Comparison of ENCODE assay signal across 8 cellular contexts in genomic region chr5:34486160-34486765, GRCh38.
DNase-seq lines count a peak whose midpoint lies in the region; ATAC-seq and TF ChIP-seq lines count a peak whose summit lies in the region.

No MANE protein-coding gene starts in this region.

- H3K27me3 ChIP-seq in CD8-positive, alpha-beta memory T cell (ENCODE audit: insufficient read depth, low read length, poor library complexity, severe bottlenecking), result peaks cover 3% of the 10 kb centered on the region
- H3K27me3 ChIP-seq in GM23338 (ENCODE audit: insufficient read depth) (no peaks in the 10 kb centered on the region), smooth muscle cell (ENCODE audit: low read depth) (no peaks in the 10 kb centered on the region)

- CTCF ChIA-PET in CD8-positive, alpha-beta memory T cell (lab: Charles Lee), result interaction anchor here (1.1 to 2.3 kb wide), 6 partner anchors 9 to 412 kb away, joined by 3 to 13 read pairs (median 4); no protein-coding TSS in a partner anchor

- H3K9me3 ChIP-seq in CD8-positive, alpha-beta memory T cell (ENCODE audit: low read length), result no peaks in the 10 kb centered on the region
- H3K9me3 ChIP-seq in smooth muscle cell (replicated peaks; ENCODE audit: low read depth), result no peaks in the 10 kb centered on the region

- H2AFZ ChIP-seq in GM23338 (no peak overlapping the region), smooth muscle cell (ENCODE audit: low read depth) (peak overlapping the region; percentile 73)

- no peak overlapping the region for H3K4me3 ChIP-seq in CD8-positive, alpha-beta memory T cell (ENCODE audit: low read length)
- H3K4me3 ChIP-seq in GM23338 (no peak overlapping the region), astrocyte of the spinal cord (ENCODE audit: low read depth, low read length) (no peak overlapping the region), smooth muscle cell (no peak overlapping the region)

- H3K4me3 Mint-ChIP-seq in CD8-positive, alpha-beta memory T cell, result no peak overlapping the region
- no peak overlapping the region for H3K4me3 Mint-ChIP-seq in GM23338

- 21% methylated on average over 14 of the region's 14 CpGs for WGBS in smooth muscle cell (ENCODE audit: low lambda C conversion rate)

- peak; percentile 21 to 69 (median 27) for DNase-seq in CD8-positive, alpha-beta memory T cell
- DNase-seq in GM23338 (ENCODE audit: low spot score), result peak; percentile 98
- peak; percentile 91 for DNase-seq in NCI-H2029 (lab: John Stamatoyannopoulos, UW)
- DNase-seq in T-helper 9 cell, result peak; percentile 61
- DNase-seq in astrocyte of the spinal cord (ENCODE audit: low read depth, low spot score), result peak; percentile 88
- DNase-seq in iPS DF 19.7 (ENCODE audit: low read depth, low spot score), result peak; percentile 63
- peak; percentile 44 for DNase-seq in smooth muscle cell (lab: John Stamatoyannopoulos, UW; ENCODE audit: unreplicated experiment)

- no peak overlapping the region for H3K4me2 ChIP-seq in GM23338
- peak overlapping the region; percentile 19 for H3K4me2 ChIP-seq in smooth muscle cell

- H3K36me3 Mint-ChIP-seq in CD8-positive, alpha-beta memory T cell, result no peaks in the 10 kb centered on the region
- H3K36me3 Mint-ChIP-seq in GM23338 (ENCODE audit: low read depth), result peaks cover 14% of the 10 kb centered on the region; the same call in 2 of the 3 replicates

- peak overlapping the region in 1 of 8 donors; percentile 9 for H3K27ac Mint-ChIP-seq in CD8-positive, alpha-beta memory T cell
- no peak overlapping the region for H3K27ac Mint-ChIP-seq in GM23338

- H4K20me1 ChIP-seq in GM23338 (replicated peaks; ENCODE audit: insufficient read depth) (no peaks in the 10 kb centered on the region), smooth muscle cell (ENCODE audit: low read depth) (no peaks in the 10 kb centered on the region)

- H3F3A ChIP-seq in GM23338 (replicated peaks; ENCODE audit: low read depth) (no peaks in the 10 kb centered on the region), smooth muscle cell (ENCODE audit: low read depth) (peaks cover 17% of the 10 kb centered on the region)

- peaks cover 8 to 34% of the 10 kb centered on the region in 2 donors for H3K27me3 Mint-ChIP-seq in CD8-positive, alpha-beta memory T cell
- H3K27me3 Mint-ChIP-seq in GM23338 (ENCODE audit: insufficient read depth, low read depth, poor library complexity), result peaks cover 1% of the 10 kb centered on the region

- H3K36me3 ChIP-seq in CD8-positive, alpha-beta memory T cell (ENCODE audit: insufficient read depth, low read length), result no peaks in the 10 kb centered on the region
- H3K36me3 ChIP-seq in GM23338 (ENCODE audit: insufficient read depth) (no peaks in the 10 kb centered on the region; the same call in 1 of the 2 replicates), smooth muscle cell (ENCODE audit: low read depth) (no peaks in the 10 kb centered on the region)

- peaks cover 2 to 5% (median 4%) of the 10 kb centered on the region in 3 donors for H3K4me1 Mint-ChIP-seq in CD8-positive, alpha-beta memory T cell
- peaks cover 38% of the 10 kb centered on the region for H3K4me1 Mint-ChIP-seq in GM23338

- no peak overlapping the region for H3K27ac ChIP-seq in CD8-positive, alpha-beta memory T cell (ENCODE audit: low read depth, low read length)
- H3K27ac ChIP-seq in GM23338 (ENCODE audit: low read depth) (no peak overlapping the region), smooth muscle cell (ENCODE audit: low read depth) (peak overlapping the region; percentile 73)

- H3K9me2 ChIP-seq in GM23338 (ENCODE audit: insufficient read depth), result no peaks in the 10 kb centered on the region

- peak; percentile 94 to 97 for TF ChIP-seq CTCF in GM23338 (conservative IDR thresholded peaks at IDR 0.05; ENCODE audit: low read depth in 2 of 2)
- TF ChIP-seq CTCF in astrocyte of the spinal cord (IDR thresholded peaks at IDR 0.05; ENCODE audit: low read depth, low read length), result peak; percentile 74
- peak; percentile 86 for TF ChIP-seq CTCF in smooth muscle cell (IDR thresholded peaks at IDR 0.05; ENCODE audit: borderline replicate concordance, insufficient read depth, poor library complexity, severe bottlenecking)

- no peaks in the 10 kb centered on the region for H3K4me1 ChIP-seq in CD8-positive, alpha-beta memory T cell (ENCODE audit: insufficient read depth, low read length)
- H3K4me1 ChIP-seq in GM23338 (ENCODE audit: insufficient read depth) (peaks cover 32% of the 10 kb centered on the region), smooth muscle cell (ENCODE audit: low read depth) (peaks cover 38% of the 10 kb centered on the region)

- H3K9me3 Mint-ChIP-seq in CD8-positive, alpha-beta memory T cell, result peaks cover 0 to 2% (median 0%) of the 10 kb centered on the region in 5 donors
- H3K9me3 Mint-ChIP-seq in GM23338, result peaks cover 20% of the 10 kb centered on the region

- ATAC-seq in GM23338 (peak; percentile 54), GM21576 (IDR thresholded peaks at IDR 0.05; ENCODE audit: unreplicated experiment) (no peak)

- H3K79me2 ChIP-seq in GM23338 (replicated peaks; ENCODE audit: insufficient read depth) (no peaks in the 10 kb centered on the region), smooth muscle cell (ENCODE audit: low read depth) (no peaks in the 10 kb centered on the region)

- in situ Hi-C loops in astrocyte of the spinal cord (cut with HindIII; ENCODE audit: low sequenced_read_pairs), result no loop called here

- H3K9ac ChIP-seq in smooth muscle cell (ENCODE audit: low read depth), result no peak overlapping the region

- POLR2A ChIA-PET in CD8-positive, alpha-beta memory T cell (lab: Charles Lee), result no interaction called here

TF ChIP-seq in GM23338, 12 proteins besides CTCF, POLR2A, EP300 and RAD21:
- TF ChIP-seq POLR2AphosphoS5 (IDR thresholded peaks at IDR 0.05; ENCODE audit: low read depth), result no peak
TF ChIP-seq in GM23338: peak in this region for 0.

Comparison
In these comparisons a context has a peak if more than half of its experiments do, and no peak if none do; other contexts are left out.
1. DNase-seq: peak in every context shown above with its lines; median percentile 98 in GM23338; 91 in NCI-H2029; 88 in astrocyte of the spinal cord; 63 in iPS DF 19.7; 61 in T-helper 9 cell; 44 in smooth muscle cell; 27 in CD8-positive, alpha-beta memory T cell.